18 cellular contexts compared by ENCODE assay signal in genomic region chr2:138901530-138901929, GRCh38.
"Had no signal": no experiment of that assay in that cellular context is flagged by ENCODE, and none has a peak within 500 bp of the region (broad histone marks: within the 10 kb centered on the region; RNA-seq: fewer than 3 reads in every experiment).

No MANE protein-coding gene starts in this region.

- H3K27me3 ChIP-seq: SJSA1 had no signal

- H3K27ac ChIP-seq: SJSA1, SK-N-MC had no signal

- H3K9me3 ChIP-seq: SJSA1 had no signal

- H3K4me3 ChIP-seq: SJSA1, SK-N-MC had no signal

- H3K4me1 ChIP-seq: SJSA1 had no signal

- H3K36me3 ChIP-seq: SJSA1 had no signal

- DNase-seq: KBM-7, MV-4-11, NCI-H1092, NCI-H1105 treated with DMSO at 0.1 percent for 48 hours, NCI-H1417 treated with DMSO at 0.1 percent for 48 hours, NCI-H187, NCI-H2029 treated with DMSO at 0.1 percent for 48 hours, NCI-H2171 treated with DMSO at 0.1 percent for 48 hours, NCI-H510A, NCI-H524 treated with DMSO at 0.1 percent for 48 hours, NCI-H69, NCI-H774, Right ventricle myocardium superior, RPMI8226, SIG-M5 had no signal

- FAIRE-seq: RCC 7860 had no signal
